Comparison of ENCODE assay signal across 9 cellular contexts in the genomic region with DNA sequence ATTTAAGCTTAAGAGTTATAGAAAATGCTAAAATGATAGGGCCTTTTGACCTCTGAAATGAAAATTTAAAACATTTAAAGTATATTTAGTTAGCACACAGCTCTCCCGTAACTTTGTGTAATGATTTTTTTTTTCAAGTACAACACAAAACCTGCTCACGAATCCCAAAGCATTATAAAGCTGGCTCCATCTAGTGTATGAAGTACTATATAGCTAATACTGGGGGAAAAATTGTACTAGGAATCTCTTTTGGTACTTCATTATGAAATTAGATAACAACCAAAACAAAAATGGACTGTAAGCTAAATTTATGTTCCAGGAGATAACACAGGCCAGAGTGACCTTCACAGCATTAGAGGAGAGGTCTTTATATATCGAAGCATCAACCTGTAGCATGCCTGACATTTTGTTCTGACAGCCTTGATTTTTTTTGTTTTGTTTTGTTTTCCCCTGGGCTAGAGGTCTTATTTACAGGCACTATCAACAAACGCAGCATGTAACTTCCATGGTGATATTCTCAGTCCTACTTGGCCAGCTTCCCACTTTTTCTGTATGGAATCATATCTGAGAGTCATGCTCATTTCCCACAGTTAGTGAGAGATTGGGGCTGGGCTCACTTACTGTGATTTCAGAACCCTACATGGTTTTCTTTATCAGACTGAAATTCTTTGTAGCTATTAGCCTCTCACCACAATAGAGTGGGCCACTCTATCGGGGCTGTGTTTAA.
DNase-seq lines count a peak whose midpoint lies in the region; ATAC-seq and TF ChIP-seq lines count a peak whose summit lies in the region.
"Had no signal": no experiment of that assay in that cellular context is flagged by ENCODE, and none has a peak within 500 bp of the region (broad histone marks: within the 10 kb centered on the region; RNA-seq: fewer than 3 reads in every experiment).

No MANE protein-coding gene starts in this region.

- no peaks in the 10 kb centered on the region for H3K36me3 ChIP-seq in Peyer's patch

- H3K27ac ChIP-seq in foreskin keratinocyte (no peak overlapping the region), Peyer's patch (no peak overlapping the region)

- DNase-seq in GM03348 (ENCODE audit: low spot score), result peak; percentile 52
- DNase-seq in foreskin keratinocyte, result no peak
- peak; percentile 8 for DNase-seq in pulmonary artery endothelial cell (ENCODE audit: low read depth, low spot score)
- no peak for DNase-seq in NCI-H187 (lab: John Stamatoyannopoulos, UW)
- no peak for DNase-seq in NCI-H2029 (lab: John Stamatoyannopoulos, UW)
- no peak for DNase-seq in NCI-H510A (lab: John Stamatoyannopoulos, UW)
- DNase-seq in Peyer's patch, result no peak
- DNase-seq: stimulated activated CD4-positive, alpha-beta T cell treated with anti-CD3 and anti-CD28 coated beads, Interleukin-1b, Interleukin-23, amount 100 ng/mL, for 48 hours had no signal

- H3K27me3 ChIP-seq in foreskin keratinocyte (peaks cover 5% of the 10 kb centered on the region), Peyer's patch (no peaks in the 10 kb centered on the region)

- peak; percentile 93 for ATAC-seq in SK-N-SH treated with all-trans-retinoic acid at 6 μM for 48 hours
- peak; percentile 28 for ATAC-seq in foreskin keratinocyte

- peak; percentile 66 for TF ChIP-seq CTCF in foreskin keratinocyte (conservative IDR thresholded peaks at IDR 0.05)
- TF ChIP-seq CTCF in Peyer's patch (IDR thresholded peaks at IDR 0.05), result no peak

- no peak overlapping the region for H3K4me3 ChIP-seq in Peyer's patch

- TF ChIP-seq POLR2A in Peyer's patch (IDR thresholded peaks at IDR 0.05), result no peak

- H3K4me1 ChIP-seq in foreskin keratinocyte (no peaks in the 10 kb centered on the region), Peyer's patch (no peaks in the 10 kb centered on the region)

- H3K9me3 ChIP-seq in Peyer's patch, result no peaks in the 10 kb centered on the region

TF ChIP-seq in SK-N-SH treated with all-trans-retinoic acid at 6 μM for 48 hours, 23 proteins besides CTCF, POLR2A, EP300 and RAD21:
- TF ChIP-seq ZNF565 (CRISPR knock-in tag; conservative IDR thresholded peaks at IDR 0.05; ENCODE audit: low read depth), result no peak
- no peak for TF ChIP-seq TOX (CRISPR knock-in tag; IDR thresholded peaks at IDR 0.05; ENCODE audit: borderline replicate concordance)
- no peak for TF ChIP-seq PATZ1 (CRISPR knock-in tag; IDR thresholded peaks at IDR 0.05; ENCODE audit: borderline replicate concordance)
- no peak for TF ChIP-seq PPARA (CRISPR knock-in tag; IDR thresholded peaks at IDR 0.05; ENCODE audit: borderline replicate concordance)
- TF ChIP-seq BACH2 (CRISPR knock-in tag; IDR thresholded peaks at IDR 0.05; ENCODE audit: borderline replicate concordance), result no peak
- TF ChIP-seq GLIS3 (CRISPR knock-in tag; IDR thresholded peaks at IDR 0.05), result no peak
- TF ChIP-seq ZFP3 (CRISPR knock-in tag; IDR thresholded peaks at IDR 0.05), result no peak
- TF ChIP-seq ARNTL (CRISPR knock-in tag; IDR thresholded peaks at IDR 0.05; ENCODE audit: borderline replicate concordance, low read depth), result no peak
- TF ChIP-seq CSDC2 (CRISPR knock-in tag; IDR thresholded peaks at IDR 0.05), result no peak
- TF ChIP-seq RARB (CRISPR knock-in tag; IDR thresholded peaks at IDR 0.05), result no peak
- TF ChIP-seq ZNF70 (CRISPR knock-in tag; IDR thresholded peaks at IDR 0.05), result no peak
- TF ChIP-seq, protein P1, sequence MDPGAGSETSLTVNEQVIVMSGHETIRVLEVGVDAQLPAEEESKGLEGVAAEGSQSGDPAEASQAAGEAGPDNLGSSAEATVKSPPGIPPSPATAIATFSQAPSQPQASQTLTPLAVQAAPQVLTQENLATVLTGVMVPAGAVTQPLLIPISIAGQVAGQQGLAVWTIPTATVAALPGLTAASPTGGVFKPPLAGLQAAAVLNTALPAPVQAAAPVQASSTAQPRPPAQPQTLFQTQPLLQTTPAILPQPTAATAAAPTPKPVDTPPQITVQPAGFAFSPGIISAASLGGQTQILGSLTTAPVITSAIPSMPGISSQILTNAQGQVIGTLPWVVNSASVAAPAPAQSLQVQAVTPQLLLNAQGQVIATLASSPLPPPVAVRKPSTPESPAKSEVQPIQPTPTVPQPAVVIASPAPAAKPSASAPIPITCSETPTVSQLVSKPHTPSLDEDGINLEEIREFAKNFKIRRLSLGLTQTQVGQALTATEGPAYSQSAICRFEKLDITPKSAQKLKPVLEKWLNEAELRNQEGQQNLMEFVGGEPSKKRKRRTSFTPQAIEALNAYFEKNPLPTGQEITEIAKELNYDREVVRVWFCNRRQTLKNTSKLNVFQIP (CRISPR knock-in tag; IDR thresholded peaks at IDR 0.05; ENCODE audit: borderline replicate concordance, low read depth), result no peak
- TF ChIP-seq ZFP30 (CRISPR knock-in tag; IDR thresholded peaks at IDR 0.05), result no peak
- TF ChIP-seq, protein P2, sequence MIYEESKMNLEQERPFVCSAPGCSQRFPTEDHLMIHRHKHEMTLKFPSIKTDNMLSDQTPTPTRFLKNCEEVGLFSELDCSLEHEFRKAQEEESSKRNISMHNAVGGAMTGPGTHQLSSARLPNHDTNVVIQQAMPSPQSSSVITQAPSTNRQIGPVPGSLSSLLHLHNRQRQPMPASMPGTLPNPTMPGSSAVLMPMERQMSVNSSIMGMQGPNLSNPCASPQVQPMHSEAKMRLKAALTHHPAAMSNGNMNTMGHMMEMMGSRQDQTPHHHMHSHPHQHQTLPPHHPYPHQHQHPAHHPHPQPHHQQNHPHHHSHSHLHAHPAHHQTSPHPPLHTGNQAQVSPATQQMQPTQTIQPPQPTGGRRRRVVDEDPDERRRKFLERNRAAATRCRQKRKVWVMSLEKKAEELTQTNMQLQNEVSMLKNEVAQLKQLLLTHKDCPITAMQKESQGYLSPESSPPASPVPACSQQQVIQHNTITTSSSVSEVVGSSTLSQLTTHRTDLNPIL (CRISPR knock-in tag; IDR thresholded peaks at IDR 0.05; ENCODE audit: low read depth), result no peak
- no peak for TF ChIP-seq OSR1 (CRISPR knock-in tag; IDR thresholded peaks at IDR 0.05)

Comparison
In these comparisons a context has a peak if more than half of its experiments do, and no peak if none do; other contexts are left out.
1. DNase-seq: peak in GM03348 (single experiment) and pulmonary artery endothelial cell (single experiment); none in foreskin keratinocyte (0 of 2), NCI-H187 (0 of 2), NCI-H2029 (single experiment), NCI-H510A (single experiment) and Peyer's patch (0 of 3).